23 cellular contexts compared by ENCODE assay signal in the genomic region with DNA sequence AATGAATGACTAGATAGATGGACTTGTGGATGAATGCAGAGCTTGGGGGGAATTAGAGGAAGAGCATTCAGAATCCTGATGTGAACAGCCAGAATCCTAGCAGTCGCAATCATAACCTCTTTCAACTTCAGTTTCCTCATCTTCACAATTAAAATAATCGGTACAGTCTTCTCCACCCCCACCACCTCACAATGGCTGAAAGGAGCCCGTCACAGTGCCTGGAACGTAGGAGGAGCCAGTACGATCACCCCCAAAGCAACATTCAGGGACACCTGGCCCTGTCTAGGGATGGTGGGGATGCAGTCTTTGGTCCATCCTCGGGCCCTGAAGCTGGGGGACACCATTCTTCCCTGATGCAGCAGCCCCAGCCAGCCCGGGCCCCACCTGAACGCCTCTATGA.
"Had no signal": no experiment of that assay in that cellular context is flagged by ENCODE, and none has a peak within 500 bp of the region (broad histone marks: within the 10 kb centered on the region; RNA-seq: fewer than 3 reads in every experiment).

No MANE protein-coding gene starts in this region.

- H3K27me3 ChIP-seq: brain microvascular endothelial cell had no signal

- H3K4me3 Mint-ChIP-seq: activated CD8-positive, alpha-beta memory T cell treated with anti-CD3 and anti-CD28 coated beads, Interleukin-2, amount 10 ng/mL, durations not matched to agents 7 days and 5 days; activated naive CD4-positive, alpha-beta T cell treated with anti-CD3 and anti-CD28 coated beads for 36 hours; activated naive CD8-positive, alpha-beta T cell; activated T-cell treated with anti-CD3 and anti-CD28 coated beads, Interleukin-2, amount 50 U/mL, for 24 hours had no signal

- FAIRE-seq: astrocyte, RCC 7860, TTC549 had no signal

- H3K27me3 Mint-ChIP-seq: activated CD8-positive, alpha-beta memory T cell treated with anti-CD3 and anti-CD28 coated beads, Interleukin-2, amount 10 ng/mL, durations not matched to agents 7 days and 5 days; activated naive CD8-positive, alpha-beta T cell; activated T-cell treated with anti-CD3 and anti-CD28 coated beads, Interleukin-2, amount 50 U/mL, for 24 hours had no signal

- ATAC-seq: activated CD8-positive, alpha-beta memory T cell treated with anti-CD3 and anti-CD28 coated beads, Interleukin-2, amount 10 ng/mL, durations not matched to agents 7 days and 5 days; PC-3 had no signal

- DNase-seq: activated CD4-positive, alpha-beta T cell treated with anti-CD3 and anti-CD28 coated beads for 4 hours; activated CD4-positive, alpha-beta T cell treated with anti-CD3 and anti-CD28 coated beads, Interleukin-2, amount 50 U/mL, for 48 hours; activated CD8-positive, alpha-beta memory T cell treated with anti-CD3 and anti-CD28 coated beads, Interleukin-2, amount 10 ng/mL, durations not matched to agents 7 days and 5 days; activated gamma-delta T cell; activated naive CD4-positive, alpha-beta T cell treated with anti-CD3 and anti-CD28 coated beads for 36 hours; activated T-cell treated with anti-CD3 and anti-CD28 coated beads, Interleukin-2, amount 50 U/mL, for 24 hours; brain microvascular endothelial cell; cerebellar nuclear complex; MM.1S; NCI-H1105 treated with DMSO at 0.1 percent for 48 hours; NCI-H1436 treated with DMSO at 0.1 percent for 48 hours; NCI-H187; NCI-H2081 treated with DMSO at 0.1 percent for 48 hours; NCI-H446; PC-3; SIG-M5; T-helper 2 cell; T1000; WERI-Rb-1 had no signal

- H3K27ac Mint-ChIP-seq: activated CD8-positive, alpha-beta memory T cell treated with anti-CD3 and anti-CD28 coated beads, Interleukin-2, amount 10 ng/mL, durations not matched to agents 7 days and 5 days; activated naive CD4-positive, alpha-beta T cell treated with anti-CD3 and anti-CD28 coated beads for 36 hours; activated naive CD8-positive, alpha-beta T cell; activated T-cell treated with anti-CD3 and anti-CD28 coated beads, Interleukin-2, amount 50 U/mL, for 24 hours had no signal

- H3K27ac ChIP-seq: brain microvascular endothelial cell, WERI-Rb-1 had no signal

- H3K9me3 Mint-ChIP-seq: activated naive CD4-positive, alpha-beta T cell treated with anti-CD3 and anti-CD28 coated beads for 36 hours; activated T-cell treated with anti-CD3 and anti-CD28 coated beads, Interleukin-2, amount 50 U/mL, for 24 hours had no signal
